In the genomic region with DNA sequence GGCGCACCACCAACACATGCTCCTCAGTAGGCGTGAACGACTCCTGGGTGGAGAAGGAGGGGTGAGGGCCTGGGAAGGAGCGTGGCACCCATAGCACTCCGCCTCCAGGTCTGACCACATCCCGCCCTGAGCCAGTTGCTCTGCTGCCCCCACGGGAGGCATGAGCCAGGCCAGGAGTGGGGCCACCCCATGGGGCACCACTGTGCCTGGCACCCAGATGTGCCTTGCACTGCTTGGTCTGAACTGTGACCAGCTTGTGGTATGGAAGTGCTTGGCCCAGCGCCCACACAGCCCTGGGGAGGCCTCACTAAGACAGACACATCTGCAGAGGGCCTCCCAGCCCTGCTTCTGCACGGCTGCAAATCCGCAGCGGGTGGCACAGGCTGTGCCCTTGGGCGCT, we compare ENCODE assay signal across 13 cellular contexts. TPM values are rescaled to one million over a fixed set of nuclear protein-coding genes. Genes with fewer than 3 reads are reported as not detected.
DNase-seq lines count a peak whose midpoint lies in the region; ATAC-seq and TF ChIP-seq lines count a peak whose summit lies in the region.
"Not testable (repeated sequence)": the region's sequence is repeated elsewhere in the genome, so short reads cannot be mapped to it uniquely, and the experiment has no call there.
"Had no signal": no experiment of that assay in that cellular context is flagged by ENCODE, and none has a peak within 500 bp of the region (broad histone marks: within the 10 kb centered on the region; RNA-seq: fewer than 3 reads in every experiment).

No MANE protein-coding gene starts in this region.

- not testable (repeated sequence) for TF ChIP-seq CTCF in DOHH2 (IDR thresholded peaks at IDR 0.05; ENCODE audit: low read depth, low read length, poor library complexity, severe bottlenecking)

- peaks cover 37% of the 10 kb centered on the region for H3K36me3 ChIP-seq in DOHH2 (ENCODE audit: control insufficient read depth, low read length)
- peaks cover 0 to 70% (median 4%) of the 10 kb centered on the region in 3 experiments for H3K36me3 ChIP-seq in naive thymus-derived CD4-positive, alpha-beta T cell (ENCODE audit: control insufficient read depth in 2 of 3, insufficient read depth in 3 of 3, low read length in 3 of 3)

- peak overlapping the region; percentile 2; the same call in 1 of the 2 replicates for H3K4me2 ChIP-seq in DOHH2 (ENCODE audit: low read length)

- not testable (repeated sequence) for H3K4me3 ChIP-seq in DOHH2 (ENCODE audit: low read length); naive thymus-derived CD4-positive, alpha-beta T cell (ENCODE audit: low read length)

- not testable (repeated sequence) for H3F3A ChIP-seq in DOHH2 (ENCODE audit: control insufficient read depth, insufficient read depth)

- peak overlapping the region; percentile 46 for H3K27ac Mint-ChIP-seq in activated T-helper 17 cell treated with anti-CD3 and anti-CD28 coated beads, Interleukin-2, amount 50 U/mL, for 72 hours
- H3K27ac Mint-ChIP-seq in naive thymus-derived CD4-positive, alpha-beta T cell = peak overlapping the region in 1 of 9 donors; percentile 64

- not testable (repeated sequence) for H3K4me1 Mint-ChIP-seq in activated T-helper 17 cell treated with anti-CD3 and anti-CD28 coated beads, Interleukin-2, amount 50 U/mL, for 72 hours
- H3K4me1 Mint-ChIP-seq in naive thymus-derived CD4-positive, alpha-beta T cell = peaks cover 0 to 17% (median 0%) of the 10 kb centered on the region in 7 donors

- not testable (repeated sequence) for H3K27me3 ChIP-seq in DOHH2 (ENCODE audit: control insufficient read depth, low read length); naive thymus-derived CD4-positive, alpha-beta T cell (ENCODE audit: control insufficient read depth in 2 of 2, insufficient read depth in 2 of 2, low read length in 2 of 2)

- not testable (repeated sequence) for H3K79me2 ChIP-seq in DOHH2 (ENCODE audit: control insufficient read depth, low read length)

- peak; percentile 55 for ATAC-seq in GM18907 (IDR thresholded peaks at IDR 0.05; ENCODE audit: unreplicated experiment)
- peak; percentile 35 for ATAC-seq in GM21528 (IDR thresholded peaks at IDR 0.05; ENCODE audit: low FRiP score, unreplicated experiment)
- peak; percentile 31 for ATAC-seq in HG02884 (IDR thresholded peaks at IDR 0.05; ENCODE audit: unreplicated experiment)
- peak; percentile 50 for ATAC-seq in HG03378 (IDR thresholded peaks at IDR 0.05; ENCODE audit: unreplicated experiment)
- ATAC-seq in activated T-helper 17 cell treated with anti-CD3 and anti-CD28 coated beads, Interleukin-2, amount 50 U/mL, for 72 hours (replicated peaks) = not testable (repeated sequence)
- ATAC-seq in naive thymus-derived CD4-positive, alpha-beta T cell = peak; percentile 2

- H3K9me3 ChIP-seq in DOHH2 (ENCODE audit: control insufficient read depth, insufficient read depth, low read length); naive thymus-derived CD4-positive, alpha-beta T cell (ENCODE audit: control insufficient read depth in 2 of 3, low read length in 3 of 3): not testable (repeated sequence)

- intact Hi-C loops in naive thymus-derived CD4-positive, alpha-beta T cell (cut with micrococcal nuclease) = not testable (repeated sequence)

- not testable (repeated sequence) for H3K27me3 Mint-ChIP-seq in activated T-helper 17 cell treated with anti-CD3 and anti-CD28 coated beads, Interleukin-2, amount 50 U/mL, for 72 hours; naive thymus-derived CD4-positive, alpha-beta T cell

- POLR2A ChIA-PET in naive thymus-derived CD4-positive, alpha-beta T cell (lab: Charles Lee) = not testable (repeated sequence)

- H3K4me1 ChIP-seq in DOHH2 (ENCODE audit: control insufficient read depth, low read length) = peaks cover 33% of the 10 kb centered on the region
- not testable (repeated sequence) for H3K4me1 ChIP-seq in naive thymus-derived CD4-positive, alpha-beta T cell (ENCODE audit: control insufficient read depth in 2 of 2, insufficient read depth in 2 of 2, low read length in 2 of 2)

- peak; percentile 53 for DNase-seq in NCI-H2196 treated with DMSO at 0.1 percent for 48 hours (lab: John Stamatoyannopoulos, UW; ENCODE audit: unreplicated experiment)
- not testable (repeated sequence) for DNase-seq in naive thymus-derived CD4-positive, alpha-beta T cell

- peak overlapping the region; percentile 63 for H3K27ac ChIP-seq in DOHH2 (ENCODE audit: low read depth, low read length)
- not testable (repeated sequence) for H3K27ac ChIP-seq in naive thymus-derived CD4-positive, alpha-beta T cell (ENCODE audit: low read depth, low read length)

- CTCF ChIA-PET in naive thymus-derived CD4-positive, alpha-beta T cell (lab: Charles Lee) = not testable (repeated sequence)

- not testable (repeated sequence) for H4K20me1 ChIP-seq in DOHH2 (ENCODE audit: control insufficient read depth, insufficient read depth, low read depth, low read length)

- peaks cover 50% of the 10 kb centered on the region for H3K36me3 Mint-ChIP-seq in activated T-helper 17 cell treated with anti-CD3 and anti-CD28 coated beads, Interleukin-2, amount 50 U/mL, for 72 hours (ENCODE audit: low read depth)
- not testable (repeated sequence) for H3K36me3 Mint-ChIP-seq in naive thymus-derived CD4-positive, alpha-beta T cell

- not testable (repeated sequence) for H3K4me3 Mint-ChIP-seq in activated T-helper 17 cell treated with anti-CD3 and anti-CD28 coated beads, Interleukin-2, amount 50 U/mL, for 72 hours; naive thymus-derived CD4-positive, alpha-beta T cell

- H3K9me3 Mint-ChIP-seq in activated T-helper 17 cell treated with anti-CD3 and anti-CD28 coated beads, Interleukin-2, amount 50 U/mL, for 72 hours; naive thymus-derived CD4-positive, alpha-beta T cell: not testable (repeated sequence)

- H3K9me2 ChIP-seq in DOHH2 (replicated peaks; ENCODE audit: control insufficient read depth, low read length) = not testable (repeated sequence)

RNA-seq across cellular contexts. Expression of a gene that starts 12.4 kb away (rescaled TPM):
- total RNA-seq in activated T-helper 17 cell treated with anti-CD3 and anti-CD28 coated beads, Interleukin-2, amount 50 U/mL, for 72 hours = 1 to 10 TPM; 1.3 to 4.4 TPM
- 1 to 10 TPM in 1 of 5 experiments, under 1 TPM in 2, not detected in 2; 0.16 to 1.6 (median 0.73) TPM for total RNA-seq in naive thymus-derived CD4-positive, alpha-beta T cell
- polyA plus RNA-seq in naive thymus-derived CD4-positive, alpha-beta T cell = not detected

RNA-seq across cellular contexts. Expression of a gene that starts 24.0 kb away (rescaled TPM):
- 100 to 1,000 TPM in 1 of 2 donors, 10 to 100 TPM in 1; 49.6 to 105 TPM for total RNA-seq in activated T-helper 17 cell treated with anti-CD3 and anti-CD28 coated beads, Interleukin-2, amount 50 U/mL, for 72 hours
- total RNA-seq in naive thymus-derived CD4-positive, alpha-beta T cell = 10 to 100 TPM; 52.5 to 82.9 (median 59.8) TPM
- 10 to 100 TPM; 37.0 to 53.5 TPM for polyA plus RNA-seq in naive thymus-derived CD4-positive, alpha-beta T cell

RNA-seq across cellular contexts. Expression of a gene that starts 24.7 kb away (rescaled TPM):
- total RNA-seq in activated T-helper 17 cell treated with anti-CD3 and anti-CD28 coated beads, Interleukin-2, amount 50 U/mL, for 72 hours = 100 to 1,000 TPM; 326 to 373 TPM
- 100 to 1,000 TPM; 180 to 323 (median 227) TPM for total RNA-seq in naive thymus-derived CD4-positive, alpha-beta T cell
- polyA plus RNA-seq in naive thymus-derived CD4-positive, alpha-beta T cell = 100 to 1,000 TPM; 206 to 233 TPM

RNA-seq across cellular contexts. Expression of a gene that starts 28.3 kb away (rescaled TPM):
- not detected for total RNA-seq in activated T-helper 17 cell treated with anti-CD3 and anti-CD28 coated beads, Interleukin-2, amount 50 U/mL, for 72 hours
- not detected for total RNA-seq in naive thymus-derived CD4-positive, alpha-beta T cell
- polyA plus RNA-seq in naive thymus-derived CD4-positive, alpha-beta T cell = under 1 TPM in 1 of 2 donors, not detected in 1; 0.06 TPM
- total RNA-seq: activated CD4-positive, alpha-beta T cell treated with anti-CD3 and anti-CD28 coated beads, Interleukin-2, amount 10 ng/mL, durations not matched to agents 24 days and 14 days; cardiac septum; IMR-90; lower leg skin; naive thymus-derived CD8-positive, alpha-beta T cell had no signal
- polyA plus RNA-seq: IMR-90; naive thymus-derived CD8-positive, alpha-beta T cell had no signal

RNA-seq across cellular contexts. Expression of a gene that starts 40.9 kb away (rescaled TPM):
- not detected for total RNA-seq in activated T-helper 17 cell treated with anti-CD3 and anti-CD28 coated beads, Interleukin-2, amount 50 U/mL, for 72 hours
- total RNA-seq in naive thymus-derived CD4-positive, alpha-beta T cell = not detected
- polyA plus RNA-seq in naive thymus-derived CD4-positive, alpha-beta T cell = not detected
- total RNA-seq: activated CD4-positive, alpha-beta T cell treated with anti-CD3 and anti-CD28 coated beads, Interleukin-2, amount 10 ng/mL, durations not matched to agents 24 days and 14 days; IMR-90; lower leg skin; naive thymus-derived CD8-positive, alpha-beta T cell had no signal
- polyA plus RNA-seq: IMR-90; naive thymus-derived CD8-positive, alpha-beta T cell had no signal
